8 cellular contexts compared by ENCODE assay signal in the genomic region with DNA sequence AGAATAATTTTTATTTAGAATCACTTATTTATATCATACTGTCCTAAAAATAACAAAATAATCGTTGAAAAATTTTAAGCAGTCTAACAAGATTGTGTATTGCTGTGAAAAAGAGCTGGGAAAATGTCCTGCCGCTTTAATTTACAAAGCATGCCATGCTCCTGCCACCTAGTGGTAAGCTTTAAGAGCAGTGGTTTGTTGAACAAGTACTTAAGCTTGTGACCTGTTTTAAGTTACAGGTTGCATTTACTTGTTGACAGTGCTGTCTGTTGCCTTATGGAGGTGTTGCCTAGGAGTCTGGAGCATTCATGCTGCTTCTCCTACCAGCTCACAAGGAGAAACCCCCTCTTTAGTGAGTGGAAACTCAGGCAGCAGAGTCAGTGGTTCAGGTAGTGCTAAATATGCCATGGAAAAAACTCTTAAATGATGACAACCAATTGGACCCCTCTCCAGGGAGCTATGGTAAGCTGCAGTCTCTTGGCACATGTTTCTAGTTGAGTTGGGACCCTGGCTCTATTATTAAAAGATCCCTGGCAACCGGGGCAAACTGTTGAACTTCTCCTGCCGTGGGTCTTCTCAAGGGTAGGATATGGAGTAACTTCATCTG.
DNase-seq lines count a peak whose midpoint lies in the region; ATAC-seq and TF ChIP-seq lines count a peak whose summit lies in the region.

No MANE protein-coding gene starts in this region.

- ATAC-seq in activated CD8-positive, alpha-beta T cell treated with anti-CD3 and anti-CD28 coated beads for 36 hours = peak; percentile 56
- ATAC-seq in HG02852 (IDR thresholded peaks at IDR 0.05; ENCODE audit: unreplicated experiment) (no peak), GM21367 (IDR thresholded peaks at IDR 0.05; ENCODE audit: unreplicated experiment) (no peak)

- in situ Hi-C loops in GM13977 (cut with MboI; ENCODE audit: low pct_unique_long_range_greater_than_20kb, low sequenced_read_pairs, unreplicated experiment) = no loop called here

- POLR2A ChIA-PET in activated CD8-positive, alpha-beta T cell treated with anti-CD3 and anti-CD28 coated beads for 36 hours (lab: Charles Lee) = interaction anchor here (0.6 kb wide), 1 partner anchor 39 kb away, joined by 3 read pairs; no protein-coding TSS in a partner anchor

- DNase-seq in CD1c-positive myeloid dendritic cell (ENCODE audit: extremely low spot score) (peak; percentile 64), GM13977 (ENCODE audit: low spot score) (peak; percentile 55), NCI-H524 treated with DMSO at 0.1 percent for 48 hours (lab: John Stamatoyannopoulos, UW) (peak; percentile 19), germinal center (ENCODE audit: low spot score) (peak; percentile 57), pulmonary artery endothelial cell (ENCODE audit: low read depth, low spot score) (peak; percentile 44)
- DNase-seq in activated CD8-positive, alpha-beta T cell treated with anti-CD3 and anti-CD28 coated beads for 36 hours = peak; percentile 58

- no peaks in the 10 kb centered on the region for H3K36me3 Mint-ChIP-seq in activated CD8-positive, alpha-beta T cell treated with anti-CD3 and anti-CD28 coated beads for 36 hours (ENCODE audit: low read depth)

- CTCF ChIA-PET in activated CD8-positive, alpha-beta T cell treated with anti-CD3 and anti-CD28 coated beads for 36 hours (lab: Charles Lee) = interaction anchor here (0.6 to 5.7 kb wide), 67 partner anchors 9 to 341 kb away, joined by 3 to 58 read pairs (median 5); partner anchors contain the start of gene SPATA13

- peaks cover 63% of the 10 kb centered on the region for H3K4me1 Mint-ChIP-seq in activated CD8-positive, alpha-beta T cell treated with anti-CD3 and anti-CD28 coated beads for 36 hours (ENCODE audit: low read depth)

- no peaks in the 10 kb centered on the region for H3K9me3 Mint-ChIP-seq in activated CD8-positive, alpha-beta T cell treated with anti-CD3 and anti-CD28 coated beads for 36 hours

- TF ChIP-seq CTCF in GM13977 (IDR thresholded peaks at IDR 0.05; ENCODE audit: extremely low read depth, insufficient read depth, missing control alignments) = peak; percentile 89
- peak; percentile 84 for TF ChIP-seq CTCF in activated CD8-positive, alpha-beta T cell treated with anti-CD3 and anti-CD28 coated beads for 36 hours (IDR thresholded peaks at IDR 0.05)

- intact Hi-C loops in activated CD8-positive, alpha-beta T cell treated with anti-CD3 and anti-CD28 coated beads for 36 hours (cut with micrococcal nuclease) = loop anchor here (2.0 to 10.0 kb wide), 2 partner anchors 176 to 304 kb away; no protein-coding TSS in a partner anchor

- no peaks in the 10 kb centered on the region for H3K27me3 Mint-ChIP-seq in activated CD8-positive, alpha-beta T cell treated with anti-CD3 and anti-CD28 coated beads for 36 hours

- no peak overlapping the region for H3K4me3 Mint-ChIP-seq in activated CD8-positive, alpha-beta T cell treated with anti-CD3 and anti-CD28 coated beads for 36 hours

- H3K27ac Mint-ChIP-seq in activated CD8-positive, alpha-beta T cell treated with anti-CD3 and anti-CD28 coated beads for 36 hours = no peak overlapping the region
